23 cellular contexts compared by ENCODE assay signal in the genomic region with DNA sequence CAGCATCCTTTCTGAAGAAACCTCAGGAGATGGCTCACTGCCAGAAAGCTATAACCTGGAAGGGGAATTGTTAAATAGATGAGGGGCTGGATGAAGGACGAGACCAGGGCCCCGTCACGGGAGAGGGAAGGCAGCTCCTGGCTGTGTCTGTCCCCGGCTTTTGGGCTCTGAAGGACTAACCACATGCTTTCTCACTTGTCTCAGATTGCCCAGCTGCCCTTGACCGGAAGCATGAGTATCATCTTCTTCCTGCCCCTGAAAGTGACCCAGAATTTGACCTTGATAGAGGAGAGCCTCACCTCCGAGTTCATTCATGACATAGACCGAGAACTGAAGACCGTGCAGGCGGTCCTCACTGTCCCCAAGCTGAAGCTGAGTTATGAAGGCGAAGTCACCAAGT. TPM values are rescaled to one million over a fixed set of nuclear protein-coding genes. Genes with fewer than 3 reads are reported as not detected.
"Had no signal": no experiment of that assay in that cellular context is flagged by ENCODE, and none has a peak within 500 bp of the region (broad histone marks: within the 10 kb centered on the region; RNA-seq: fewer than 3 reads in every experiment).

No MANE protein-coding gene starts in this region.

- DNase-seq: activated CD4-positive, alpha-beta T cell treated with anti-CD3 and anti-CD28 coated beads, Interleukin-2, amount 50 U/mL, for 4 hours; activated CD4-positive, CD25-positive, alpha-beta regulatory T cell treated with anti-CD3 and anti-CD28 coated beads, Interleukin-2, amount 50 U/mL, for 72 hours; activated naive CD4-positive, alpha-beta T cell; activated naive CD8-positive, alpha-beta T cell treated with anti-CD3 and anti-CD28 coated beads, Interleukin-2, amount 50 U/mL, for 24 hours; cortex of kidney; effector CD8-positive, alpha-beta T cell; hippocampal formation; left colon; lower lobe of right lung; natural killer cell; retina; SIG-M5; stimulated activated CD4-positive, alpha-beta T cell treated with anti-CD3 and anti-CD28 coated beads, Interleukin-15, amount 100 ng/mL, for 24 hours; stimulated activated CD4-positive, alpha-beta T cell treated with anti-CD3 and anti-CD28 coated beads, Interleukin-2, amount 100 ng/mL, for 48 hours; stimulated activated naive CD8-positive, alpha-beta T cell treated with anti-CD3 and anti-CD28 coated beads, Interleukin-15, amount 100 ng/mL, for 72 hours had no signal

- H3K27me3 Mint-ChIP-seq: activated naive CD8-positive, alpha-beta T cell treated with anti-CD3 and anti-CD28 coated beads, Interleukin-2, amount 50 U/mL, for 24 hours; activated T-helper 17 cell treated with anti-CD3 and anti-CD28 coated beads, Interleukin-2, amount 50 U/mL, for 72 hours; stimulated activated naive CD8-positive, alpha-beta T cell treated with anti-CD3 and anti-CD28 coated beads, Interleukin-15, amount 100 ng/mL, for 72 hours had no signal

- H3K9me3 ChIP-seq: ascending aorta, esophagus muscularis mucosa, lower lobe of right lung had no signal

- H3K4me3 ChIP-seq: ascending aorta, esophagus muscularis mucosa, lower lobe of right lung, skin epidermis had no signal

- H3K27me3 ChIP-seq: ascending aorta, esophagus muscularis mucosa had no signal

- H3K27ac Mint-ChIP-seq: activated naive CD8-positive, alpha-beta T cell treated with anti-CD3 and anti-CD28 coated beads, Interleukin-2, amount 50 U/mL, for 24 hours; activated T-helper 17 cell treated with anti-CD3 and anti-CD28 coated beads, Interleukin-2, amount 50 U/mL, for 72 hours had no signal

- ATAC-seq: activated naive CD8-positive, alpha-beta T cell treated with anti-CD3 and anti-CD28 coated beads, Interleukin-2, amount 50 U/mL, for 24 hours; activated T-helper 17 cell treated with anti-CD3 and anti-CD28 coated beads, Interleukin-2, amount 50 U/mL, for 72 hours; left colon; lower lobe of right lung; natural killer cell; SK-N-SH treated with all-trans-retinoic acid at 6 μM for 48 hours; stimulated activated naive CD8-positive, alpha-beta T cell treated with anti-CD3 and anti-CD28 coated beads, Interleukin-15, amount 100 ng/mL, for 72 hours had no signal

- H3K4me3 Mint-ChIP-seq: activated naive CD8-positive, alpha-beta T cell treated with anti-CD3 and anti-CD28 coated beads, Interleukin-2, amount 50 U/mL, for 24 hours; activated T-helper 17 cell treated with anti-CD3 and anti-CD28 coated beads, Interleukin-2, amount 50 U/mL, for 72 hours; natural killer cell; stimulated activated naive CD8-positive, alpha-beta T cell treated with anti-CD3 and anti-CD28 coated beads, Interleukin-15, amount 100 ng/mL, for 72 hours had no signal

- FAIRE-seq: endothelial cell of umbilical vein, islet of Langerhans had no signal

- H3K4me1 Mint-ChIP-seq: activated T-helper 17 cell treated with anti-CD3 and anti-CD28 coated beads, Interleukin-2, amount 50 U/mL, for 72 hours had no signal

- H3K9me3 Mint-ChIP-seq: activated naive CD8-positive, alpha-beta T cell treated with anti-CD3 and anti-CD28 coated beads, Interleukin-2, amount 50 U/mL, for 24 hours; activated T-helper 17 cell treated with anti-CD3 and anti-CD28 coated beads, Interleukin-2, amount 50 U/mL, for 72 hours; natural killer cell; stimulated activated naive CD8-positive, alpha-beta T cell treated with anti-CD3 and anti-CD28 coated beads, Interleukin-15, amount 100 ng/mL, for 72 hours had no signal

- H3K36me3 Mint-ChIP-seq: natural killer cell had no signal

- H3K27ac ChIP-seq: ascending aorta, esophagus muscularis mucosa, lower lobe of right lung had no signal

RNA-seq across cellular contexts. Expression of gene SERPINF1, which starts 14.5 kb away (rescaled TPM):
- total RNA-seq: activated T-helper 17 cell treated with anti-CD3 and anti-CD28 coated beads, Interleukin-2, amount 50 U/mL, for 72 hours; endothelial cell of umbilical vein; T-helper 1 cell treated with Interleukin-12 subunit alpha and Interleukin-12 subunit beta and Interleukin-4 antibody, amounts not matched to agents 30 ng/mL and 1 ng/mL, for 36 hours had no signal
- polyA plus RNA-seq: endothelial cell of umbilical vein had no signal

RNA-seq across cellular contexts. Expression of gene SERPINF2, which starts 33.7 kb away (rescaled TPM):
- total RNA-seq: endothelial cell of umbilical vein had no signal
